In the genomic region with DNA sequence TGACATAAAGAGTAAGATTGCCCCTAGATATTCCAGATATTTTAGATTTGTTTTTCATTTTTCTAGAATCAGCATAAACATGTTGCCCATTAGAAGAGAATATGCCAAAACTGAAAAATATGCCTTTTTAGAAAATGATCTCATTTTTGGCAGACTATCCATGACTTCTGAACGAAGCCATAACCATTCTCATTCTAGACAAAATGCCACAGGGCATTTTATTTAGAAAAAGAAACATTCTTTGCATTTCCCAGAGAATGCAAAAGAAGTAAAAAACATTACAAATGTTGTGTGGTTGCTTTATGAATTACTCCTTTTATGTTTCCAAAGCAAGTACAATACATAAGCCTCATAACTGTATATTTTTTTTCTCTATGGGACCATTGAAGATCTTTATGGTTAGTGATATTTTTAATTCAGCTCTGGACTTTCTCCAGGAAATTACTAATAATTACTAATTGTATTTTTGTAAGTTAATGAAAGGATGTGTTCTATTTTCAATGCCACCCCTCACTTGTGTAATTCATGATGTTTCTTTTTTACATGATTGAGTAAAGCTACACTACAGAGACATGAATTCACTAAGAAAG, we compare ENCODE assay signal across 30 cellular contexts.
"Had no signal": no experiment of that assay in that cellular context is flagged by ENCODE, and none has a peak within 500 bp of the region (broad histone marks: within the 10 kb centered on the region; RNA-seq: fewer than 3 reads in every experiment).

No MANE protein-coding gene starts in this region.

- H3K4me1 Mint-ChIP-seq: activated B cell treated with CpG ODN at 0.5 μM for 24 hours; activated T-helper 17 cell treated with anti-CD3 and anti-CD28 coated beads, Interleukin-2, amount 50 U/mL, for 72 hours; T-helper 17 cell had no signal

- H3K4me3 ChIP-seq: adrenal gland, body of pancreas, gastroesophageal sphincter, heart right ventricle had no signal

- H3K36me3 ChIP-seq: adrenal gland, gastroesophageal sphincter, heart right ventricle, WERI-Rb-1 had no signal

- H3K9me3 ChIP-seq: adrenal gland, body of pancreas had no signal

- ATAC-seq: activated CD4-positive, CD25-positive, alpha-beta regulatory T cell treated with anti-CD3 and anti-CD28 coated beads, Interleukin-2, amount 50 U/mL, for 24 hours; activated CD8-positive, alpha-beta T cell treated with anti-CD3 and anti-CD28 coated beads for 36 hours; activated T-cell treated with anti-CD3 and anti-CD28 coated beads, Interleukin-2, amount 50 U/mL, for 4 hours; activated T-helper 17 cell treated with anti-CD3 and anti-CD28 coated beads, Interleukin-2, amount 50 U/mL, for 72 hours; body of pancreas; esophagus mucosa; foreskin keratinocyte; gastroesophageal sphincter; heart right ventricle; T-helper 17 cell had no signal

- H3K27ac ChIP-seq: adrenal gland, body of pancreas, foreskin keratinocyte, gastroesophageal sphincter, heart right ventricle, WERI-Rb-1 had no signal

- DNase-seq: activated B cell treated with CpG ODN at 0.5 μM for 24 hours; activated CD4-positive, alpha-beta T cell treated with anti-CD3 and anti-CD28 coated beads for 48 hours; activated CD4-positive, alpha-beta T cell treated with anti-CD3 and anti-CD28 coated beads, Interleukin-2, amount 50 U/mL, for 1 hour; activated CD4-positive, alpha-beta T cell treated with anti-CD3 and anti-CD28 coated beads, Interleukin-2, amount 50 U/mL, for 48 hours; activated CD8-positive, alpha-beta memory T cell treated with anti-CD3 and anti-CD28 coated beads for 24 hours; activated CD8-positive, alpha-beta T cell treated with anti-CD3 and anti-CD28 coated beads for 36 hours; activated effector memory CD4-positive, alpha-beta T cell treated with Interleukin-2 at 50 U/mL for 16 hours; activated gamma-delta T cell treated with Interleukin-2 at 50 U/mL for 16 hours; activated naive CD4-positive, alpha-beta T cell treated with anti-CD3 and anti-CD28 coated beads, Interleukin-2, amount 50 U/mL, for 16 hours; activated naive CD4-positive, alpha-beta T cell treated with Interleukin-2 at 50 U/mL for 16 hours; activated T-cell treated with anti-CD3 and anti-CD28 coated beads, Interleukin-2, amount 50 U/mL, for 4 hours; adrenal gland; amygdala; aorta; body of pancreas; caudate nucleus; cortex of kidney; effector CD8-positive, alpha-beta T cell; foreskin keratinocyte; heart right ventricle; T-helper 1 cell; T-helper 17 cell; T1000; WERI-Rb-1 had no signal

- H3K4me3 Mint-ChIP-seq: activated B cell treated with CpG ODN at 0.5 μM for 24 hours; activated CD8-positive, alpha-beta T cell treated with anti-CD3 and anti-CD28 coated beads for 36 hours; activated naive CD8-positive, alpha-beta T cell; activated T-cell treated with anti-CD3 and anti-CD28 coated beads, Interleukin-2, amount 50 U/mL, for 4 hours; activated T-helper 17 cell treated with anti-CD3 and anti-CD28 coated beads, Interleukin-2, amount 50 U/mL, for 72 hours; T-helper 17 cell; T-helper 2 cell treated with Interferon-gamma antibody and Interleukin-4, amounts not matched to agents 5 μg/mL and 100 μg/mL, for 36 hours had no signal

- H3K9me3 Mint-ChIP-seq: activated B cell treated with CpG ODN at 0.5 μM for 24 hours; activated CD8-positive, alpha-beta T cell treated with anti-CD3 and anti-CD28 coated beads for 36 hours; activated T-cell treated with anti-CD3 and anti-CD28 coated beads, Interleukin-2, amount 50 U/mL, for 4 hours; activated T-helper 17 cell treated with anti-CD3 and anti-CD28 coated beads, Interleukin-2, amount 50 U/mL, for 72 hours; T-helper 2 cell treated with Interferon-gamma antibody and Interleukin-4, amounts not matched to agents 5 μg/mL and 100 μg/mL, for 36 hours had no signal

- H3K27ac Mint-ChIP-seq: activated B cell treated with CpG ODN at 0.5 μM for 24 hours; activated CD8-positive, alpha-beta T cell treated with anti-CD3 and anti-CD28 coated beads for 36 hours; activated naive CD8-positive, alpha-beta T cell; activated T-helper 17 cell treated with anti-CD3 and anti-CD28 coated beads, Interleukin-2, amount 50 U/mL, for 72 hours; T-helper 17 cell; T-helper 2 cell treated with Interferon-gamma antibody and Interleukin-4, amounts not matched to agents 5 μg/mL and 100 μg/mL, for 36 hours had no signal
